In genomic region chr6:167700199-167700598, GRCh38 we compare ENCODE assay signal across 10 cellular contexts.
DNase-seq lines count a peak whose midpoint lies in the region; ATAC-seq lines count a peak whose summit lies in the region.
"Had no signal": no experiment of that assay in that cellular context is flagged by ENCODE, and none has a peak within 500 bp of the region (broad histone marks: within the 10 kb centered on the region; RNA-seq: fewer than 3 reads in every experiment).

No MANE protein-coding gene starts in this region.

- peak overlapping the region in 1 of 2 donors; percentile 78 for H3K4me3 Mint-ChIP-seq in stimulated activated naive CD8-positive, alpha-beta T cell treated with anti-CD3 and anti-CD28 coated beads, Interleukin-15, amount 100 ng/mL, for 72 hours
- H3K4me3 Mint-ChIP-seq in naive thymus-derived CD4-positive, alpha-beta T cell, result peak overlapping the region in 8 of 10 donors; percentile 4 to 86 (median 79)

- no peaks in the 10 kb centered on the region for H3K9me3 Mint-ChIP-seq in stimulated activated naive CD8-positive, alpha-beta T cell treated with anti-CD3 and anti-CD28 coated beads, Interleukin-15, amount 100 ng/mL, for 72 hours
- H3K9me3 Mint-ChIP-seq in naive thymus-derived CD4-positive, alpha-beta T cell, result no peaks in the 10 kb centered on the region

- intact Hi-C loops in naive thymus-derived CD4-positive, alpha-beta T cell (cut with micrococcal nuclease), result loop anchor here in 1 of 2 donors (2.0 kb wide), 1 partner anchor 349 kb away; no protein-coding TSS in a partner anchor

- CTCF ChIA-PET in naive thymus-derived CD4-positive, alpha-beta T cell (lab: Charles Lee), result no interaction called here

- peak overlapping the region; percentile 55 for H3K27ac ChIP-seq in cingulate gyrus (ENCODE audit: low read depth, low read length)
- H3K27ac ChIP-seq in naive thymus-derived CD4-positive, alpha-beta T cell (ENCODE audit: low read depth, low read length), result no peak overlapping the region

- peak; percentile 22 for ATAC-seq in stimulated activated naive CD8-positive, alpha-beta T cell treated with anti-CD3 and anti-CD28 coated beads, Interleukin-15, Interleukin-2, amounts not matched to agents 100 U/mL and 50 U/mL, for 24 hours
- no peak for ATAC-seq in stimulated activated naive CD8-positive, alpha-beta T cell treated with anti-CD3 and anti-CD28 coated beads, Interleukin-15, amount 100 ng/mL, for 72 hours
- ATAC-seq in naive thymus-derived CD4-positive, alpha-beta T cell, result no peak
- ATAC-seq in HG02678 (IDR thresholded peaks at IDR 0.05; ENCODE audit: unreplicated experiment), result no peak
- ATAC-seq: HCT116 had no signal

- H3K36me3 Mint-ChIP-seq in naive thymus-derived CD4-positive, alpha-beta T cell, result no peaks in the 10 kb centered on the region

- H3K27ac Mint-ChIP-seq in stimulated activated naive CD8-positive, alpha-beta T cell treated with anti-CD3 and anti-CD28 coated beads, Interleukin-15, amount 100 ng/mL, for 72 hours, result peak overlapping the region in 1 of 2 donors; percentile 28
- peak overlapping the region in 5 of 9 donors; percentile 46 to 90 (median 74) for H3K27ac Mint-ChIP-seq in naive thymus-derived CD4-positive, alpha-beta T cell

- H3K4me3 ChIP-seq in naive thymus-derived CD4-positive, alpha-beta T cell (ENCODE audit: low read length), result no peak overlapping the region

- H3K9me3 ChIP-seq in naive thymus-derived CD4-positive, alpha-beta T cell (ENCODE audit: control insufficient read depth in 2 of 3, low read length in 3 of 3), result no peaks in the 10 kb centered on the region

- DNase-seq in stimulated activated naive CD8-positive, alpha-beta T cell treated with anti-CD3 and anti-CD28 coated beads, Interleukin-15, Interleukin-2, amounts not matched to agents 100 U/mL and 50 U/mL, for 24 hours, result no peak
- DNase-seq in stimulated activated naive CD8-positive, alpha-beta T cell treated with anti-CD3 and anti-CD28 coated beads, Interleukin-15, amount 100 ng/mL, for 72 hours, result no peak
- no peak for DNase-seq in naive thymus-derived CD4-positive, alpha-beta T cell
- no peak for DNase-seq in GM19238 (ENCODE audit: insufficient read length, low spot score)
- no peak for DNase-seq in T1000 (lab: John Stamatoyannopoulos, UW)
- DNase-seq in AG08395 (ENCODE audit: low spot score), result no peak
- DNase-seq: stimulated activated CD4-positive, alpha-beta T cell treated with anti-CD3 and anti-CD28 coated beads, Interleukin-4, amount 100 ng/mL, for 1 hour had no signal

- POLR2A ChIA-PET in naive thymus-derived CD4-positive, alpha-beta T cell (lab: Charles Lee), result no interaction called here

- no peaks in the 10 kb centered on the region for H3K36me3 ChIP-seq in naive thymus-derived CD4-positive, alpha-beta T cell (ENCODE audit: control insufficient read depth in 2 of 3, insufficient read depth in 3 of 3, low read length in 3 of 3)

- H3K4me1 ChIP-seq in naive thymus-derived CD4-positive, alpha-beta T cell (ENCODE audit: control insufficient read depth in 2 of 2, insufficient read depth in 2 of 2, low read length in 2 of 2), result peaks cover 0 to 23% of the 10 kb centered on the region in 2 donors

- H3K4me1 Mint-ChIP-seq in stimulated activated naive CD8-positive, alpha-beta T cell treated with anti-CD3 and anti-CD28 coated beads, Interleukin-15, amount 100 ng/mL, for 72 hours, result peaks cover 38% of the 10 kb centered on the region
- peaks cover 17 to 47% (median 25%) of the 10 kb centered on the region in 7 donors for H3K4me1 Mint-ChIP-seq in naive thymus-derived CD4-positive, alpha-beta T cell

- peaks cover 28% of the 10 kb centered on the region for H3K27me3 Mint-ChIP-seq in stimulated activated naive CD8-positive, alpha-beta T cell treated with anti-CD3 and anti-CD28 coated beads, Interleukin-15, amount 100 ng/mL, for 72 hours
- peaks cover 11 to 52% (median 14%) of the 10 kb centered on the region in 5 donors for H3K27me3 Mint-ChIP-seq in naive thymus-derived CD4-positive, alpha-beta T cell

- peaks cover 0 to 11% of the 10 kb centered on the region in 2 donors for H3K27me3 ChIP-seq in naive thymus-derived CD4-positive, alpha-beta T cell (ENCODE audit: control insufficient read depth in 2 of 2, insufficient read depth in 2 of 2, low read length in 2 of 2)
